Comparison of ENCODE assay signal across 7 cellular contexts in genomic region chr16:626787-627457, GRCh38. TPM values are rescaled to one million over a fixed set of nuclear protein-coding genes. Genes with fewer than 3 reads are reported as not detected.
DNase-seq lines count a peak whose midpoint lies in the region; ATAC-seq and TF ChIP-seq lines count a peak whose summit lies in the region.
"Had no signal": no experiment of that assay in that cellular context is flagged by ENCODE, and none has a peak within 500 bp of the region (broad histone marks: within the 10 kb centered on the region; RNA-seq: fewer than 3 reads in every experiment).

No MANE protein-coding gene starts in this region.

- no peak for TF ChIP-seq CTCF in omental fat pad (IDR thresholded peaks at IDR 0.05)

- ATAC-seq in omental fat pad (ENCODE audit: low FRiP score) (peak; percentile 81), HG03439 (IDR thresholded peaks at IDR 0.05; ENCODE audit: unreplicated experiment) (no peak), HG03139 (IDR thresholded peaks at IDR 0.05; ENCODE audit: unreplicated experiment) (no peak)

- peak; percentile 96 for DNase-seq in HCEC 1CT
- DNase-seq in astrocyte of the hippocampus (ENCODE audit: low read depth, low spot score): peak; percentile 97
- peak; percentile 68 for DNase-seq in omental fat pad (ENCODE audit: low spot score)
- DNase-seq in NCI-H2171 (lab: John Stamatoyannopoulos, UW): no peak
- DNase-seq: activated CD4-positive, CD25-positive, alpha-beta regulatory T cell treated with anti-CD3 and anti-CD28 coated beads, Interleukin-2, amount 50 U/mL, for 72 hours had no signal

RNA-seq across cellular contexts. Expression of gene WFIKKN1, which starts 3.9 kb away (rescaled TPM):
- total RNA-seq in omental fat pad: under 1 TPM in 3 of 4 donors, not detected in 1; 0.19 to 0.63 (median 0.25) TPM

RNA-seq across cellular contexts. Expression of gene METTL26, which starts 9.2 kb away (rescaled TPM):
- total RNA-seq in omental fat pad: 100 to 1,000 TPM in 3 of 4 donors, 10 to 100 TPM in 1; 75.7 to 155 (median 111) TPM

RNA-seq across cellular contexts. Expression of gene MCRIP2, which starts 14.7 kb away (rescaled TPM):
- total RNA-seq in omental fat pad: 10 to 100 TPM; 33.3 to 54.7 (median 41.3) TPM

RNA-seq across cellular contexts. Expression of gene WDR90, which starts 22.2 kb away (rescaled TPM):
- total RNA-seq in omental fat pad: 10 to 100 TPM in 3 of 4 donors, 1 to 10 TPM in 1; 7.0 to 25.1 (median 21.2) TPM

RNA-seq across cellular contexts. Expression of gene RAB40C, which starts 37.1 kb away (rescaled TPM):
- total RNA-seq in omental fat pad: 10 to 100 TPM; 11.6 to 20.6 (median 14.8) TPM
